Comparison of ENCODE assay signal across 11 cellular contexts in the genomic region with DNA sequence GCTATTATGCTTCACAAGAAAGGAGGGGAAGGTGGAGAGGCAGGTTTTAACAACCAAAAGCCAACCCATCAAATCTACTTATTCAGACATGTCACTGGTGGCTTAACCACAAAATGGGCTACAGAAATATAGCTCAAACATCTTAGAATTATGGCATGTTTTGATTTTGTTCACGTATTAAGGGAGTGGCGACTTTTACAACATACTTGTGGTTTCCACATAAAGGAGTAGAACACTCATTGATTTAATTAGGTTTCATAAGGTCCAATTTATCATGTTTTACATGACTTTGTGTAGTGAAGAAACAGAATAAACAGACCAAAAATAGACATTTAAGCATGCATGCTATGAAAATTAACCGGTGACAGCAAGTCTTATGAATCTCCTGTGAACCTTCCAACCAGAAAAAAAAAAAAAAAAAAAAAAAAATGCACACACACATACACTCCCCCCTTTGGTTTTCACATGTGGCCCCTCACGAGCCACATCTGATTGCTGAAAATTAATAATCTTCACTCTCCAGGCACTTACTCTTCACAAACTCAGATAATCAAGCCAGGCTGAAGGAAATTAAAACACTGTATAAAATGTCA. TPM values are rescaled to one million over a fixed set of nuclear protein-coding genes. Genes with fewer than 3 reads are reported as not detected.
DNase-seq lines count a peak whose midpoint lies in the region; ATAC-seq and TF ChIP-seq lines count a peak whose summit lies in the region.
"Had no signal": no experiment of that assay in that cellular context is flagged by ENCODE, and none has a peak within 500 bp of the region (broad histone marks: within the 10 kb centered on the region; RNA-seq: fewer than 3 reads in every experiment).

No MANE protein-coding gene starts in this region.

- H3K27me3 ChIP-seq in RWPE2 (ENCODE audit: insufficient read depth, poor library complexity, severe bottlenecking) (peaks cover 7% of the 10 kb centered on the region), smooth muscle cell (ENCODE audit: low read depth) (no peaks in the 10 kb centered on the region)

- H3K27ac ChIP-seq in RWPE2 (ENCODE audit: poor library complexity, severe bottlenecking): peak overlapping the region; percentile 68
- peak overlapping the region; percentile 94 for H3K27ac ChIP-seq in smooth muscle cell (ENCODE audit: low read depth)

- WGBS in smooth muscle cell (ENCODE audit: low lambda C conversion rate): 54% methylated on average over 4 of the region's 4 CpGs

- H3K36me3 ChIP-seq in RWPE2 (ENCODE audit: low read depth) (no peaks in the 10 kb centered on the region), smooth muscle cell (ENCODE audit: low read depth) (no peaks in the 10 kb centered on the region)

- ATAC-seq in RWPE2 (ENCODE audit: low read depth): peak; percentile 63

- H3K4me3 ChIP-seq in RWPE2 (ENCODE audit: severe bottlenecking) (no peak overlapping the region), fibroblast of the aortic adventitia (ENCODE audit: low read depth, low read length) (no peak overlapping the region), smooth muscle cell (peak overlapping the region; percentile 80)

- H3F3A ChIP-seq in smooth muscle cell (ENCODE audit: low read depth): peaks cover 33% of the 10 kb centered on the region

- peaks cover 44% of the 10 kb centered on the region for H4K20me1 ChIP-seq in smooth muscle cell (ENCODE audit: low read depth)

- H3K9me3 ChIP-seq in RWPE2 (ENCODE audit: severe bottlenecking) (no peaks in the 10 kb centered on the region), smooth muscle cell (replicated peaks; ENCODE audit: low read depth) (no peaks in the 10 kb centered on the region)

- H3K4me1 ChIP-seq in RWPE2 (ENCODE audit: insufficient read depth, poor library complexity, severe bottlenecking) (peaks cover 44% of the 10 kb centered on the region), smooth muscle cell (ENCODE audit: low read depth) (peaks cover 66% of the 10 kb centered on the region)

- peak overlapping the region; percentile 96 for H3K4me2 ChIP-seq in smooth muscle cell

- DNase-seq in HCEC 1CT: peak; percentile 69
- no peak for DNase-seq in RWPE2 (ENCODE audit: low spot score)
- DNase-seq in fibroblast of the aortic adventitia (ENCODE audit: low read depth): peak; percentile 47
- no peak for DNase-seq in smooth muscle cell (lab: John Stamatoyannopoulos, UW; ENCODE audit: unreplicated experiment)
- DNase-seq in NCI-H446 treated with DMSO at 0.1 percent for 48 hours (lab: John Stamatoyannopoulos, UW): no peak
- no peak for DNase-seq in stimulated activated CD4-positive, alpha-beta T cell treated with anti-CD3 and anti-CD28 coated beads, Interleukin-4, amount 100 ng/mL, for 1 hour
- DNase-seq in NCI-H1436 (lab: John Stamatoyannopoulos, UW): no peak
- DNase-seq in activated CD8-positive, alpha-beta memory T cell treated with anti-CD3 and anti-CD28 coated beads for 24 hours: no peak
- DNase-seq: Kasumi-1; stimulated activated CD8-positive, alpha-beta memory T cell treated with anti-CD3 and anti-CD28 coated beads, Interleukin-4, amount 100 ng/mL, for 48 hours had no signal

- peak overlapping the region; percentile 29 for H3K9ac ChIP-seq in smooth muscle cell (ENCODE audit: low read depth)
- H3K9ac ChIP-seq: parathyroid adenoma had no signal

- H3K79me2 ChIP-seq in smooth muscle cell (ENCODE audit: low read depth): peaks cover 84% of the 10 kb centered on the region

- no peak overlapping the region for H2AFZ ChIP-seq in smooth muscle cell (ENCODE audit: low read depth)
- H2AFZ ChIP-seq: parathyroid adenoma had no signal

- TF ChIP-seq CTCF in RWPE2 (IDR thresholded peaks at IDR 0.05; ENCODE audit: poor library complexity, severe bottlenecking) (no peak), fibroblast of the aortic adventitia (IDR thresholded peaks at IDR 0.05; ENCODE audit: insufficient read depth, low read length) (no peak), smooth muscle cell (IDR thresholded peaks at IDR 0.05; ENCODE audit: borderline replicate concordance, insufficient read depth, poor library complexity, severe bottlenecking) (no peak)

RNA-seq across cellular contexts. Expression of gene ZNF608, which starts 5.4 kb away (rescaled TPM):
- 20.4 and 30.3 TPM in 2 replicates for total RNA-seq in fibroblast of the aortic adventitia (ENCODE audit: low replicate concordance)
- total RNA-seq in smooth muscle cell: 33.1 and 69.5 TPM in 2 replicates
- 15.4 and 22.0 TPM in 2 replicates for polyA plus RNA-seq in smooth muscle cell

Comparison
In these comparisons a context has a peak if more than half of its experiments do, and no peak if none do; other contexts are left out.
1. DNase-seq: peak in HCEC 1CT (single experiment) and fibroblast of the aortic adventitia (single experiment); none in RWPE2 (single experiment), smooth muscle cell (single experiment), NCI-H446 treated with DMSO at 0.1 percent for 48 hours (single experiment), stimulated activated CD4-positive, alpha-beta T cell treated with anti-CD3 and anti-CD28 coated beads, Interleukin-4, amount 100 ng/mL, for 1 hour (single experiment), NCI-H1436 (single experiment) and activated CD8-positive, alpha-beta memory T cell treated with anti-CD3 and anti-CD28 coated beads for 24 hours (single experiment).